ENCODE assay signal across 29 cellular contexts in genomic region chr2:150091896-150092295, GRCh38.
"Had no signal": no experiment of that assay in that cellular context is flagged by ENCODE, and none has a peak within 500 bp of the region (broad histone marks: within the 10 kb centered on the region; RNA-seq: fewer than 3 reads in every experiment).

No MANE protein-coding gene starts in this region.

- H3K4me3 ChIP-seq: breast epithelium, gastrocnemius medialis, left lung, lower lobe of right lung, ovary, prostate gland, right atrium auricular region, stomach, thyroid gland, upper lobe of right lung had no signal

- H3K9me3 ChIP-seq: breast epithelium, gastrocnemius medialis, left lung, lower lobe of right lung, neutrophil, ovary, prostate gland, right atrium auricular region, stomach, thyroid gland, upper lobe of right lung had no signal

- H3K27ac ChIP-seq: breast epithelium, gastrocnemius medialis, left lung, lower lobe of right lung, neutrophil, ovary, prostate gland, right atrium auricular region, stomach, thyroid gland, upper lobe of right lung had no signal

- H3K4me3 Mint-ChIP-seq: activated CD4-positive, alpha-beta memory T cell treated with anti-CD3 and anti-CD28 coated beads for 36 hours; activated CD4-positive, alpha-beta T cell treated with anti-CD3 and anti-CD28 coated beads, Interleukin-2, amount 10 ng/mL, durations not matched to agents 24 days and 14 days; activated T-cell treated with anti-CD3 and anti-CD28 coated beads, Interleukin-2, amount 50 U/mL, for 24 hours; natural killer cell treated with Interleukin-12 subunit alpha and Interleukin-12 subunit beta and Interleukin-15 and Interleukin-18, amount 100 ng/mL, for 72 hours; stimulated activated naive B cell treated with anti-CD40 and anti-IgM and Interleukin-4, amounts not matched to agents 10 μg/mL and 1 μg/mL and 100 μg/mL, for 72 hours; T-helper 17 cell had no signal

- H3K27me3 Mint-ChIP-seq: activated CD4-positive, alpha-beta memory T cell treated with anti-CD3 and anti-CD28 coated beads for 36 hours; activated CD4-positive, alpha-beta T cell treated with anti-CD3 and anti-CD28 coated beads, Interleukin-2, amount 10 ng/mL, durations not matched to agents 24 days and 14 days; activated T-cell treated with anti-CD3 and anti-CD28 coated beads, Interleukin-2, amount 50 U/mL, for 24 hours; natural killer cell treated with Interleukin-12 subunit alpha and Interleukin-12 subunit beta and Interleukin-15 and Interleukin-18, amount 100 ng/mL, for 72 hours; stimulated activated naive B cell treated with anti-CD40 and anti-IgM and Interleukin-4, amounts not matched to agents 10 μg/mL and 1 μg/mL and 100 μg/mL, for 72 hours; T-helper 17 cell had no signal

- H3K27me3 ChIP-seq: breast epithelium, gastrocnemius medialis, left lung, neutrophil, ovary, right atrium auricular region, stomach, thyroid gland, upper lobe of right lung had no signal

- H3K9me3 Mint-ChIP-seq: activated CD4-positive, alpha-beta T cell treated with anti-CD3 and anti-CD28 coated beads, Interleukin-2, amount 10 ng/mL, durations not matched to agents 24 days and 14 days; activated T-cell treated with anti-CD3 and anti-CD28 coated beads, Interleukin-2, amount 50 U/mL, for 24 hours had no signal

- H3K36me3 ChIP-seq: breast epithelium, gastrocnemius medialis, left lung, lower lobe of right lung, neutrophil, ovary, prostate gland, right atrium auricular region, stomach, thyroid gland, upper lobe of right lung had no signal

- ATAC-seq: left lung; lower lobe of right lung; natural killer cell treated with Interleukin-12 subunit alpha and Interleukin-12 subunit beta and Interleukin-15 and Interleukin-18, amount 100 ng/mL, for 72 hours; stimulated activated naive B cell treated with anti-CD40 and anti-IgM and Interleukin-4, amounts not matched to agents 10 μg/mL and 1 μg/mL and 100 μg/mL, for 72 hours; T-helper 17 cell; upper lobe of right lung had no signal

- DNase-seq: activated CD4-positive, alpha-beta memory T cell treated with anti-CD3 and anti-CD28 coated beads for 36 hours; activated CD4-positive, alpha-beta T cell treated with anti-CD3 and anti-CD28 coated beads, Interleukin-2, amount 10 ng/mL, durations not matched to agents 24 days and 14 days; activated CD4-positive, CD25-positive, alpha-beta regulatory T cell treated with anti-CD3 and anti-CD28 coated beads, Interleukin-2, amount 50 U/mL, for 72 hours; activated CD8-positive, alpha-beta memory T cell treated with anti-CD3 and anti-CD28 coated beads, Interleukin-2, amount 50 U/mL, for 48 hours; activated gamma-delta T cell treated with Interleukin-2 at 50 U/mL for 16 hours; activated naive CD4-positive, alpha-beta T cell treated with anti-CD3 and anti-CD28 coated beads, Interleukin-2, amount 50 U/mL, for 16 hours; activated T-cell treated with anti-CD3 and anti-CD28 coated beads, Interleukin-2, amount 50 U/mL, for 24 hours; amniotic stem cell; central memory CD4-positive, alpha-beta T cell; effector CD8-positive, alpha-beta T cell; gastrocnemius medialis; glutamatergic neuron; left lung; lower lobe of right lung; mesenchymal stem cell; ovary; stimulated activated CD4-positive, alpha-beta T cell treated with anti-CD3 and anti-CD28 coated beads, Interleukin-15, amount 100 ng/mL, for 24 hours; stimulated activated CD4-positive, alpha-beta T cell treated with anti-CD3 and anti-CD28 coated beads, Interleukin-2, amount 100 ng/mL, for 24 hours; stimulated activated naive B cell treated with anti-CD40 and anti-IgM and Interleukin-4, amounts not matched to agents 10 μg/mL and 1 μg/mL and 100 μg/mL, for 72 hours; stomach; SW 1271; T-helper 17 cell; thyroid gland; upper lobe of right lung had no signal

- H3K27ac Mint-ChIP-seq: activated CD4-positive, alpha-beta memory T cell treated with anti-CD3 and anti-CD28 coated beads for 36 hours; activated CD4-positive, alpha-beta T cell treated with anti-CD3 and anti-CD28 coated beads, Interleukin-2, amount 10 ng/mL, durations not matched to agents 24 days and 14 days; activated T-cell treated with anti-CD3 and anti-CD28 coated beads, Interleukin-2, amount 50 U/mL, for 24 hours; natural killer cell treated with Interleukin-12 subunit alpha and Interleukin-12 subunit beta and Interleukin-15 and Interleukin-18, amount 100 ng/mL, for 72 hours; stimulated activated naive B cell treated with anti-CD40 and anti-IgM and Interleukin-4, amounts not matched to agents 10 μg/mL and 1 μg/mL and 100 μg/mL, for 72 hours; T-helper 17 cell had no signal

- H3K36me3 Mint-ChIP-seq: activated CD4-positive, alpha-beta memory T cell treated with anti-CD3 and anti-CD28 coated beads for 36 hours; natural killer cell treated with Interleukin-12 subunit alpha and Interleukin-12 subunit beta and Interleukin-15 and Interleukin-18, amount 100 ng/mL, for 72 hours; stimulated activated naive B cell treated with anti-CD40 and anti-IgM and Interleukin-4, amounts not matched to agents 10 μg/mL and 1 μg/mL and 100 μg/mL, for 72 hours had no signal

- H3K4me1 Mint-ChIP-seq: activated CD4-positive, alpha-beta T cell treated with anti-CD3 and anti-CD28 coated beads, Interleukin-2, amount 10 ng/mL, durations not matched to agents 24 days and 14 days; stimulated activated naive B cell treated with anti-CD40 and anti-IgM and Interleukin-4, amounts not matched to agents 10 μg/mL and 1 μg/mL and 100 μg/mL, for 72 hours; T-helper 17 cell had no signal
